In the genomic region with DNA sequence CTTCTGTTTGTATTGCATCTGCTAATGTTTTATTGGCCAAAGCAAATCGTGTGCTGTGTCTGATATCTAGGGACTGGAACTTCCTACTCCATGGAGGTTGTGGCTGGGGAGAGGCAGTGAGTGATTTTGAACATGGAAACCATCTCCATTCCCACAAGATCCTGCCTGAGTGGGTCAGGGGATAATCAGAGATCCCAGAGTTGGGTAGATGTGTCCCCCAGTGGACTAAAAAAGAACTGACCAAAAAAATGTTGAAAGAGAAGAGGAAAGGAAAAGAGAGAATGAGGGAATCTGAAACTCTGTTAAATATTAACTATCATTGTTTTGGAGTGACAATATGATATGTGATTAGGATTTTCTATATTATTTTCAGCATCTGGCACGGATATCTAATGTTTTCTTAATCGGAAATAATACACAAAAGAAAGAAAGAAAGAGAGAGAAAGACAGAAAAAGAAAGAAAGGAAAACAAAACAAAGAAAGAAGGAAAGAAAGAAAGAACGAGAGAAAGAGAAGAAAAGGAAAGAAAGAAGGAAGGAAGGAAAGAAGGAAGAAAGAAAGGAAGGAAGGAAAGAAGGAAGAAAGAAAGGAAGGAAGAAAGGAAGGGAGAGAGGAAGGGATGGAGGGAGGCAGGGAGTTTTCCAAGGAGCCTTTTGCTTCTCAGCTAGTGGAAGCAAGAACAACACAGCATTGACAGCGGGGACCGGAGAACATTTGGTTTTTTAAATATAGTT, we compare ENCODE assay signal across 1 cellular context.
TF ChIP-seq lines count a peak whose summit lies in the region.

No MANE protein-coding gene starts in this region.

TF ChIP-seq in H1, 55 proteins besides CTCF, POLR2A, EP300 and RAD21:
- TF ChIP-seq RNF2 (IDR thresholded peaks at IDR 0.05; ENCODE audit: borderline replicate concordance, low read depth, low read length, missing control alignments, poor library complexity, severe bottlenecking) = no peak
TF ChIP-seq in H1: peak in this region for 0.
